19 cellular contexts compared by ENCODE assay signal in the genomic region with DNA sequence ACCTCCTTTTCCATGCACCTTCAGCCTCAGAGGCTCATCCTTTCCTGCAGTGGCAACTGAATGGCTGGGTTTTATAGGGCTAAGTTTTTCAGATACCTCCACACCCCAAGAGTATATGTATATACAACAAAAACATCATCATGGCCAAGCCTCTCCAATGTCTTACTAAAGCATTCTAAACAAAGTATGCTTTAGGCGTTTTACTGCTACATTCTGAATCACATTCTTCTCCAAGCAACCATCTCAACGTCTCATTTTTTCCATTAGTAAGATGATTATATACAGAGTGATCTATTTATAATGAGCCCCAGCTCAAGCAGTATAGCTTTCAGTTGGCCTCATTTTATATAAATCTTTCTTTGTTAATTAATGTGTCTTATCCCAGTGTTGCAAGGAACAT.
DNase-seq lines count a peak whose midpoint lies in the region; ATAC-seq and TF ChIP-seq lines count a peak whose summit lies in the region.
"Had no signal": no experiment of that assay in that cellular context is flagged by ENCODE, and none has a peak within 500 bp of the region (broad histone marks: within the 10 kb centered on the region; RNA-seq: fewer than 3 reads in every experiment).

No MANE protein-coding gene starts in this region.

- H3K4me1 Mint-ChIP-seq in HFFc6 (ENCODE audit: low read depth) = peaks cover 81% of the 10 kb centered on the region
- H3K4me1 Mint-ChIP-seq in chondrocyte (ENCODE audit: low read depth) = peaks cover 61% of the 10 kb centered on the region

- no peak for TF ChIP-seq CTCF in AG04450 (IDR thresholded peaks at IDR 0.05; ENCODE audit: low read depth, low read length)
- TF ChIP-seq CTCF in HFFc6 (IDR thresholded peaks at IDR 0.05) = no peak
- TF ChIP-seq CTCF in chondrocyte (IDR thresholded peaks at IDR 0.05) = no peak
- no peak for TF ChIP-seq CTCF in right lobe of liver (IDR thresholded peaks at IDR 0.05)
- TF ChIP-seq CTCF in vagina (IDR thresholded peaks at IDR 0.05) = no peak

- peak overlapping the region; percentile 20; the same call in 1 of the 2 replicates for H3K4me3 Mint-ChIP-seq in HFFc6
- H3K4me3 Mint-ChIP-seq in chondrocyte (ENCODE audit: unreplicated experiment) = no peak overlapping the region
- H3K4me3 Mint-ChIP-seq: CD8-positive, alpha-beta T cell had no signal

- no peaks in the 10 kb centered on the region for H3K79me1 ChIP-seq in mesenchymal stem cell (replicated peaks; ENCODE audit: low read length, poor library complexity, severe bottlenecking)

- peak overlapping the region; percentile 23 for H2AK5ac ChIP-seq in mesenchymal stem cell (ENCODE audit: low read length, severe bottlenecking)

- peaks cover 6% of the 10 kb centered on the region; the same call in 1 of the 2 replicates for H3K9me3 Mint-ChIP-seq in HFFc6
- H3K9me3 Mint-ChIP-seq in chondrocyte (ENCODE audit: low read depth) = peaks cover 7% of the 10 kb centered on the region
- H3K9me3 Mint-ChIP-seq: CD8-positive, alpha-beta T cell; GM23338 had no signal

- H3K27ac Mint-ChIP-seq in HFFc6 = peak overlapping the region; percentile 86
- peak overlapping the region; percentile 58 for H3K27ac Mint-ChIP-seq in chondrocyte (ENCODE audit: unreplicated experiment)
- H3K27ac Mint-ChIP-seq: CD8-positive, alpha-beta T cell; GM23338 had no signal

- peaks cover 30% of the 10 kb centered on the region for H3K36me3 Mint-ChIP-seq in HFFc6 (ENCODE audit: low read depth)
- H3K36me3 Mint-ChIP-seq in chondrocyte (ENCODE audit: low read depth) = peaks cover 4% of the 10 kb centered on the region
- H3K36me3 Mint-ChIP-seq: CD8-positive, alpha-beta T cell had no signal

- ATAC-seq in right lobe of liver = no peak
- ATAC-seq: A549; CD8-positive, alpha-beta T cell; Panc1 had no signal

- no peak overlapping the region for H3K18ac ChIP-seq in mesenchymal stem cell (ENCODE audit: low read depth in 1 of 2, low read length in 2 of 2)

- no peaks in the 10 kb centered on the region for H3K9me3 ChIP-seq in AG04450 (ENCODE audit: control insufficient read depth, insufficient read depth, low read length)
- H3K9me3 ChIP-seq in mesenchymal stem cell (ENCODE audit: control insufficient read depth, low read length) = no peaks in the 10 kb centered on the region
- H3K9me3 ChIP-seq in right lobe of liver = no peaks in the 10 kb centered on the region
- H3K9me3 ChIP-seq in vagina = no peaks in the 10 kb centered on the region
- H3K9me3 ChIP-seq: A549 had no signal

- peak overlapping the region in 1 of 2 experiments; percentile 7 for H2BK12ac ChIP-seq in mesenchymal stem cell (ENCODE audit: low read length in 2 of 2)

- no peak for DNase-seq in AG04450 (ENCODE audit: low read depth, low spot score)
- peak; percentile 60 for DNase-seq in HFFc6
- no peak for DNase-seq in chondrocyte (ENCODE audit: low spot score)
- peak; percentile 10 for DNase-seq in mesenchymal stem cell
- DNase-seq in right lobe of liver = no peak
- DNase-seq in SW480 (ENCODE audit: low spot score) = no peak
- DNase-seq in vagina (ENCODE audit: extremely low spot score in 2 of 2) = no peak
- no peak for DNase-seq in COLO668 (lab: John Stamatoyannopoulos, UW; ENCODE audit: unreplicated experiment)
- DNase-seq: CD8-positive, alpha-beta T cell; DMS79; KBM-7; NCI-H1417; NCI-H187 treated with DMSO at 0.1 percent for 48 hours; NCI-H226; NCI-H524 had no signal

- intact Hi-C loops in right lobe of liver (cut with DNase I) = no loop called here
- intact Hi-C loops in vagina (cut with DNase I) = loop anchor here (10.0 kb wide), 1 partner anchor 77 kb away; no protein-coding TSS in a partner anchor

- no peak overlapping the region for H2BK15ac ChIP-seq in mesenchymal stem cell (ENCODE audit: low read depth, poor library complexity, severe bottlenecking)

- CTCF ChIA-PET in AG04450 (lab: Charles Lee) = interaction anchor here (1.7 kb wide), 1 partner anchor 11 kb away, joined by 4 read pairs; no protein-coding TSS in a partner anchor

- H3K36me3 ChIP-seq in mesenchymal stem cell (ENCODE audit: control insufficient read depth in 1 of 2, insufficient read depth in 2 of 2, low read depth in 1 of 2, low read length in 2 of 2) = no peaks in the 10 kb centered on the region
- H3K36me3 ChIP-seq in right lobe of liver = no peaks in the 10 kb centered on the region
- H3K36me3 ChIP-seq in vagina = no peaks in the 10 kb centered on the region

- no peak overlapping the region for H3K4me2 ChIP-seq in mesenchymal stem cell (ENCODE audit: low read length, poor library complexity, severe bottlenecking)
- H3K4me2 ChIP-seq: A549 had no signal

- H3K27me3 Mint-ChIP-seq in HFFc6 (ENCODE audit: insufficient read depth) = no peaks in the 10 kb centered on the region; the same call in 1 of the 2 replicates
- no peaks in the 10 kb centered on the region for H3K27me3 Mint-ChIP-seq in chondrocyte (ENCODE audit: low read depth)

- H3K9ac ChIP-seq in mesenchymal stem cell (ENCODE audit: low read length) = no peak overlapping the region
- H3K9ac ChIP-seq: BLaER1 treated with 17β-estradiol and CSF1 and Interleukin-3, amounts not matched to agents 10 nM and 100 nM had no signal

- no peak overlapping the region for H3K4ac ChIP-seq in mesenchymal stem cell (ENCODE audit: low read depth in 1 of 2, low read length in 2 of 2)

- H3K27me3 ChIP-seq in AG04450 (ENCODE audit: control insufficient read depth, insufficient read depth, low read length) (no peaks in the 10 kb centered on the region), mesenchymal stem cell (ENCODE audit: control insufficient read depth in 1 of 2, insufficient read depth in 1 of 2, low read length in 2 of 2) (no peaks in the 10 kb centered on the region), right lobe of liver (no peaks in the 10 kb centered on the region), vagina (no peaks in the 10 kb centered on the region)
- H3K27me3 ChIP-seq: BLaER1 treated with 17β-estradiol and CSF1 and Interleukin-3, amounts not matched to agents 10 nM and 100 nM had no signal

- H3K14ac ChIP-seq in mesenchymal stem cell (ENCODE audit: low read length in 2 of 2) = peak overlapping the region in 1 of 2 experiments; percentile 2

- peaks cover 10% of the 10 kb centered on the region for H3K4me1 ChIP-seq in mesenchymal stem cell (ENCODE audit: control insufficient read depth, insufficient read depth, low read depth, low read length)
- no peaks in the 10 kb centered on the region for H3K4me1 ChIP-seq in right lobe of liver
- no peaks in the 10 kb centered on the region for H3K4me1 ChIP-seq in vagina

- H2BK120ac ChIP-seq in mesenchymal stem cell (ENCODE audit: low read depth, low read length) = no peak overlapping the region

- H2AFZ ChIP-seq in mesenchymal stem cell (ENCODE audit: low read depth, low read length) = no peak overlapping the region
- H2AFZ ChIP-seq: GM23338 had no signal

- POLR2A ChIA-PET in AG04450 (lab: Yijun Ruan, JAX) = interaction anchor here (1.0 kb wide), 1 partner anchor 79 kb away, joined by 3 read pairs; no protein-coding TSS in a partner anchor

- no peak overlapping the region for H4K91ac ChIP-seq in mesenchymal stem cell (ENCODE audit: low read length)

- TF ChIP-seq POLR2A in right lobe of liver (IDR thresholded peaks at IDR 0.05) = no peak
- TF ChIP-seq POLR2A in vagina (IDR thresholded peaks at IDR 0.05) = no peak

- no peak overlapping the region for H3K4me3 ChIP-seq in AG04450 (ENCODE audit: low read depth, low read length)
- H3K4me3 ChIP-seq in mesenchymal stem cell (ENCODE audit: insufficient read depth in 1 of 2, low read depth in 1 of 2, low read length in 2 of 2) = no peak overlapping the region
- H3K4me3 ChIP-seq in right lobe of liver = no peak overlapping the region
- no peak overlapping the region for H3K4me3 ChIP-seq in vagina
- H3K4me3 ChIP-seq: A549; BLaER1 treated with 17β-estradiol and CSF1 and Interleukin-3, amounts not matched to agents 10 nM and 100 nM; GM23338 had no signal

- WGBS in mesenchymal stem cell = 80% methylated on average over 1 of the region's 2 CpGs
- 43% methylated on average over 2 of the region's 2 CpGs for WGBS in right lobe of liver (ENCODE audit: insufficient coverage, low coverage, low lambda C conversion rate, missing lambda C conversion rate)

- peak overlapping the region; percentile 68 for H3K27ac ChIP-seq in AG04450 (ENCODE audit: low read depth, low read length)
- no peak overlapping the region for H3K27ac ChIP-seq in mesenchymal stem cell (ENCODE audit: low read length, poor library complexity, severe bottlenecking)
- no peak overlapping the region for H3K27ac ChIP-seq in right lobe of liver
- H3K27ac ChIP-seq in vagina = no peak overlapping the region
- H3K27ac ChIP-seq: BLaER1 treated with 17β-estradiol and CSF1 and Interleukin-3, amounts not matched to agents 10 nM and 100 nM had no signal

- no peak overlapping the region for H3K23ac ChIP-seq in mesenchymal stem cell (ENCODE audit: low read length in 2 of 2)

- H4K8ac ChIP-seq in mesenchymal stem cell (ENCODE audit: low read length) = no peak overlapping the region

- H2BK5ac ChIP-seq in mesenchymal stem cell (ENCODE audit: low read depth, low read length, poor library complexity, severe bottlenecking) = no peak overlapping the region

Comparison
In these comparisons a context has a peak if more than half of its experiments do, and no peak if none do; other contexts are left out.
1. DNase-seq: peak in HFFc6 (single experiment) and mesenchymal stem cell (single experiment); none in AG04450 (single experiment), chondrocyte (single experiment), right lobe of liver (0 of 3), SW480 (single experiment), vagina (0 of 2) and COLO668 (single experiment).